In the genomic region with DNA sequence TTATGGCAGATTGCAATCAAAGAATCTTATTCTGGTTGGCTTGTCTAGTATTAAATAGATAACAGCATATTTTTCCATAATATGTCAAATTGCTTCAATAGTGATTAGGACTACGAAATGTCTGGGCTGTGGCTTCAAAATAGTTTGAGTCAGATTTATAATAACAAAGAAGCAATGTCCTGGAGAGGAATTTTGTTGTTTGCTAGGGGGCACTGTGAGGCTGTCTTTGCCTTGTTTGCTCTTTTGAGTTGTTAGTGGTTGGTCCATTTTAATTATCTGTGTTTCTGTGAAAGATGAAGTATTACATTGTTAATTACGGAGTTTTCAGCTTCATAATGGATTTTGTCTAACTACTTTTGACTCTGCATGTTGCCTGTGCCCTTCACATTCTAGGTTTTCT, we compare ENCODE assay signal across 11 cellular contexts.
DNase-seq lines count a peak whose midpoint lies in the region; ATAC-seq and TF ChIP-seq lines count a peak whose summit lies in the region.
"Had no signal": no experiment of that assay in that cellular context is flagged by ENCODE, and none has a peak within 500 bp of the region (broad histone marks: within the 10 kb centered on the region; RNA-seq: fewer than 3 reads in every experiment).

No MANE protein-coding gene starts in this region.

- peaks cover 3% of the 10 kb centered on the region for H3K9me3 Mint-ChIP-seq in activated CD4-positive, alpha-beta memory T cell treated with anti-CD3 and anti-CD28 coated beads, Interleukin-2, amount 10 ng/mL, durations not matched to agents 7 days and 5 days

- H3K4me1 ChIP-seq in RWPE2 (ENCODE audit: insufficient read depth, poor library complexity, severe bottlenecking) (no peaks in the 10 kb centered on the region), vagina (no peaks in the 10 kb centered on the region)

- DNase-seq in NCI-H82 (lab: John Stamatoyannopoulos, UW) (peak; percentile 2), NCI-H82 treated with DMSO at 0.1 percent for 48 hours (lab: John Stamatoyannopoulos, UW; ENCODE audit: unreplicated experiment) (no peak), RWPE2 (ENCODE audit: low spot score) (no peak), foreskin melanocyte (peak; percentile 40), stromal cell of bone marrow (ENCODE audit: low read depth) (peak; percentile 17), vagina (ENCODE audit: extremely low spot score in 2 of 2) (no peak)
- no peak for DNase-seq in activated CD4-positive, alpha-beta memory T cell treated with anti-CD3 and anti-CD28 coated beads, Interleukin-2, amount 10 ng/mL, durations not matched to agents 7 days and 5 days
- DNase-seq: activated T-cell treated with anti-CD3 and anti-CD28 coated beads, Interleukin-2, amount 50 U/mL, for 4 hours; AML-193 had no signal

- TF ChIP-seq CTCF in RWPE2 (IDR thresholded peaks at IDR 0.05; ENCODE audit: poor library complexity, severe bottlenecking): peak; percentile 44
- TF ChIP-seq CTCF in vagina (IDR thresholded peaks at IDR 0.05): no peak

- CTCF ChIA-PET in activated CD4-positive, alpha-beta memory T cell treated with anti-CD3 and anti-CD28 coated beads, Interleukin-2, amount 10 ng/mL, durations not matched to agents 7 days and 5 days (lab: Charles Lee): no interaction called here

- TF ChIP-seq POLR2A in vagina (IDR thresholded peaks at IDR 0.05): no peak

- H3K9me3 ChIP-seq in RWPE2 (ENCODE audit: severe bottlenecking) (no peaks in the 10 kb centered on the region), vagina (no peaks in the 10 kb centered on the region)

- no peak overlapping the region for H3K27ac Mint-ChIP-seq in activated CD4-positive, alpha-beta memory T cell treated with anti-CD3 and anti-CD28 coated beads, Interleukin-2, amount 10 ng/mL, durations not matched to agents 7 days and 5 days

- no peak overlapping the region for H3K27ac ChIP-seq in RWPE2 (ENCODE audit: poor library complexity, severe bottlenecking)
- H3K27ac ChIP-seq in vagina: no peak overlapping the region

- H3K4me1 Mint-ChIP-seq in activated CD4-positive, alpha-beta memory T cell treated with anti-CD3 and anti-CD28 coated beads, Interleukin-2, amount 10 ng/mL, durations not matched to agents 7 days and 5 days: no peaks in the 10 kb centered on the region

- intact Hi-C loops in vagina (cut with DNase I): no loop called here

- no peak overlapping the region for H3K4me3 Mint-ChIP-seq in activated CD4-positive, alpha-beta memory T cell treated with anti-CD3 and anti-CD28 coated beads, Interleukin-2, amount 10 ng/mL, durations not matched to agents 7 days and 5 days
- H3K4me3 Mint-ChIP-seq: activated T-cell treated with anti-CD3 and anti-CD28 coated beads, Interleukin-2, amount 50 U/mL, for 4 hours had no signal

- POLR2A ChIA-PET in activated CD4-positive, alpha-beta memory T cell treated with anti-CD3 and anti-CD28 coated beads, Interleukin-2, amount 10 ng/mL, durations not matched to agents 7 days and 5 days (lab: Charles Lee): no interaction called here

- H3K4me3 ChIP-seq in RWPE2 (ENCODE audit: severe bottlenecking) (no peak overlapping the region), vagina (no peak overlapping the region)

- H3K27me3 ChIP-seq in RWPE2 (ENCODE audit: insufficient read depth, poor library complexity, severe bottlenecking): no peaks in the 10 kb centered on the region
- no peaks in the 10 kb centered on the region for H3K27me3 ChIP-seq in vagina

- ATAC-seq in RWPE2 (ENCODE audit: low read depth) (no peak), HG03378 (IDR thresholded peaks at IDR 0.05; ENCODE audit: unreplicated experiment) (no peak)
- ATAC-seq: activated T-cell treated with anti-CD3 and anti-CD28 coated beads, Interleukin-2, amount 50 U/mL, for 4 hours; sciatic nerve had no signal

- no peaks in the 10 kb centered on the region for H3K36me3 Mint-ChIP-seq in activated CD4-positive, alpha-beta memory T cell treated with anti-CD3 and anti-CD28 coated beads, Interleukin-2, amount 10 ng/mL, durations not matched to agents 7 days and 5 days (ENCODE audit: low read depth)

- no peaks in the 10 kb centered on the region for H3K36me3 ChIP-seq in RWPE2 (ENCODE audit: low read depth)
- no peaks in the 10 kb centered on the region for H3K36me3 ChIP-seq in vagina

- H3K27me3 Mint-ChIP-seq in activated CD4-positive, alpha-beta memory T cell treated with anti-CD3 and anti-CD28 coated beads, Interleukin-2, amount 10 ng/mL, durations not matched to agents 7 days and 5 days: no peaks in the 10 kb centered on the region

Comparison
In these comparisons a context has a peak if more than half of its experiments do, and no peak if none do; other contexts are left out.
1. DNase-seq: peak in NCI-H82 (single experiment), foreskin melanocyte (single experiment) and stromal cell of bone marrow (single experiment); none in NCI-H82 treated with DMSO at 0.1 percent for 48 hours (single experiment), RWPE2 (single experiment), vagina (0 of 2) and activated CD4-positive, alpha-beta memory T cell treated with anti-CD3 and anti-CD28 coated beads, Interleukin-2, amount 10 ng/mL, durations not matched to agents 7 days and 5 days (single experiment).